In the genomic region with DNA sequence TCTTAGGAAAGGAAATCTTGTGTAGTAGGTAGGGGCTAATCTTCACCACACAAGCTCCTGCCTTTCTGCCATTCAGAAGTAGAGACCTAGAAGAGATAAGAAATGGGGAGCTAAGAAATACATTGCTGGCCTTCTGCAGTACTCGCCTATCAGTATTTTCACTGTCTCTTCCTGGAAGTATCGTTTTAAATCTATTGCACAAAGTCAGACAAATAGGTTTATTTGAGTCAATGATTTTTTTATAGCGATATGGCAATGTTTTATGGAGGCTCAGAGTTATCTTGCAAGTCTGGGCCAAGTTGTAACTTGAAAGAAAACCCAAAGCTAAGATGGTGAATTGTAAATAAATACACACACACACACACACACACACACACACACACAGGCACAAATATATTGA, we compare ENCODE assay signal across 29 cellular contexts.
"Had no signal": no experiment of that assay in that cellular context is flagged by ENCODE, and none has a peak within 500 bp of the region (broad histone marks: within the 10 kb centered on the region; RNA-seq: fewer than 3 reads in every experiment).

No MANE protein-coding gene starts in this region.

- H3K9ac ChIP-seq: KMS-11 had no signal

- H3K27me3 ChIP-seq: brain microvascular endothelial cell, Peyer's patch had no signal

- H3K27ac Mint-ChIP-seq: activated CD4-positive, alpha-beta T cell treated with anti-CD3 and anti-CD28 coated beads, Interleukin-2, amount 10 ng/mL, durations not matched to agents 24 days and 14 days; activated CD8-positive, alpha-beta T cell treated with anti-CD3 and anti-CD28 coated beads for 36 hours; activated naive CD8-positive, alpha-beta T cell treated with anti-CD3 and anti-CD28 coated beads for 36 hours; activated T-cell treated with anti-CD3 and anti-CD28 coated beads, Interleukin-2, amount 50 U/mL, for 72 hours; activated T-helper 17 cell treated with anti-CD3 and anti-CD28 coated beads, Interleukin-2, amount 50 U/mL, for 72 hours; T-cell; T-helper 17 cell had no signal

- H3K36me3 Mint-ChIP-seq: activated naive CD8-positive, alpha-beta T cell treated with anti-CD3 and anti-CD28 coated beads for 36 hours; T-cell had no signal

- H3K4me1 Mint-ChIP-seq: activated CD4-positive, alpha-beta T cell treated with anti-CD3 and anti-CD28 coated beads, Interleukin-2, amount 10 ng/mL, durations not matched to agents 24 days and 14 days; activated naive CD8-positive, alpha-beta T cell treated with anti-CD3 and anti-CD28 coated beads for 36 hours; activated T-helper 17 cell treated with anti-CD3 and anti-CD28 coated beads, Interleukin-2, amount 50 U/mL, for 72 hours; T-cell; T-helper 17 cell had no signal

- H3K27me3 Mint-ChIP-seq: activated CD4-positive, alpha-beta T cell treated with anti-CD3 and anti-CD28 coated beads, Interleukin-2, amount 10 ng/mL, durations not matched to agents 24 days and 14 days; activated CD8-positive, alpha-beta T cell treated with anti-CD3 and anti-CD28 coated beads for 36 hours; activated naive CD8-positive, alpha-beta T cell treated with anti-CD3 and anti-CD28 coated beads for 36 hours; activated T-helper 17 cell treated with anti-CD3 and anti-CD28 coated beads, Interleukin-2, amount 50 U/mL, for 72 hours; T-helper 17 cell had no signal

- H3K4me3 Mint-ChIP-seq: activated CD4-positive, alpha-beta T cell treated with anti-CD3 and anti-CD28 coated beads, Interleukin-2, amount 10 ng/mL, durations not matched to agents 24 days and 14 days; activated CD8-positive, alpha-beta T cell treated with anti-CD3 and anti-CD28 coated beads for 36 hours; activated naive CD8-positive, alpha-beta T cell treated with anti-CD3 and anti-CD28 coated beads for 36 hours; activated T-cell treated with anti-CD3 and anti-CD28 coated beads, Interleukin-2, amount 50 U/mL, for 72 hours; activated T-helper 17 cell treated with anti-CD3 and anti-CD28 coated beads, Interleukin-2, amount 50 U/mL, for 72 hours; T-cell; T-helper 17 cell had no signal

- H3K9me3 Mint-ChIP-seq: activated CD4-positive, alpha-beta T cell treated with anti-CD3 and anti-CD28 coated beads, Interleukin-2, amount 10 ng/mL, durations not matched to agents 24 days and 14 days; activated CD8-positive, alpha-beta T cell treated with anti-CD3 and anti-CD28 coated beads for 36 hours; activated naive CD8-positive, alpha-beta T cell treated with anti-CD3 and anti-CD28 coated beads for 36 hours; activated T-helper 17 cell treated with anti-CD3 and anti-CD28 coated beads, Interleukin-2, amount 50 U/mL, for 72 hours had no signal

- H3K9me3 ChIP-seq: Peyer's patch had no signal

- H3K4me3 ChIP-seq: Peyer's patch had no signal

- H3K36me3 ChIP-seq: brain microvascular endothelial cell, Peyer's patch had no signal

- H3K27ac ChIP-seq: KMS-11, Peyer's patch had no signal

- DNase-seq: activated CD4-positive, alpha-beta T cell treated with anti-CD3 and anti-CD28 coated beads, Interleukin-2, amount 10 ng/mL, durations not matched to agents 24 days and 14 days; activated CD4-positive, alpha-beta T cell treated with anti-CD3 and anti-CD28 coated beads, Interleukin-2, amount 50 U/mL, for 4 hours; activated CD8-positive, alpha-beta T cell treated with anti-CD3 and anti-CD28 coated beads for 36 hours; activated effector memory CD4-positive, alpha-beta T cell treated with anti-CD3 and anti-CD28 coated beads, Interleukin-2, amount 50 U/mL, for 16 hours; activated naive CD4-positive, alpha-beta T cell; activated naive CD4-positive, alpha-beta T cell treated with anti-CD3 and anti-CD28 coated beads, Interleukin-2, amount 50 U/mL, for 16 hours; activated naive CD8-positive, alpha-beta T cell treated with anti-CD3 and anti-CD28 coated beads for 36 hours; activated T-cell treated with anti-CD3 and anti-CD28 coated beads, Interleukin-2, amount 50 U/mL, for 1 hour; activated T-cell treated with anti-CD3 and anti-CD28 coated beads, Interleukin-2, amount 50 U/mL, for 72 hours; amniotic stem cell; aorta; brain microvascular endothelial cell; central memory CD4-positive, alpha-beta T cell; MM.1S; MV-4-11; NCI-H1092; NCI-H1436 treated with DMSO at 0.1 percent for 48 hours; NCI-H187; NCI-H2081 treated with DMSO at 0.1 percent for 48 hours; NCI-H226; PC-3; Peyer's patch; RPMI8226; SHP77 treated with DMSO at 0.1 percent for 48 hours; T-cell; T-helper 17 cell; WERI-Rb-1 had no signal

- ATAC-seq: activated CD8-positive, alpha-beta T cell treated with anti-CD3 and anti-CD28 coated beads for 36 hours; activated T-cell treated with anti-CD3 and anti-CD28 coated beads, Interleukin-2, amount 50 U/mL, for 72 hours; activated T-helper 17 cell treated with anti-CD3 and anti-CD28 coated beads, Interleukin-2, amount 50 U/mL, for 72 hours; PC-3; T-cell; T-helper 17 cell had no signal
